Comparison of ENCODE assay signal across 1 cellular context in the genomic region with DNA sequence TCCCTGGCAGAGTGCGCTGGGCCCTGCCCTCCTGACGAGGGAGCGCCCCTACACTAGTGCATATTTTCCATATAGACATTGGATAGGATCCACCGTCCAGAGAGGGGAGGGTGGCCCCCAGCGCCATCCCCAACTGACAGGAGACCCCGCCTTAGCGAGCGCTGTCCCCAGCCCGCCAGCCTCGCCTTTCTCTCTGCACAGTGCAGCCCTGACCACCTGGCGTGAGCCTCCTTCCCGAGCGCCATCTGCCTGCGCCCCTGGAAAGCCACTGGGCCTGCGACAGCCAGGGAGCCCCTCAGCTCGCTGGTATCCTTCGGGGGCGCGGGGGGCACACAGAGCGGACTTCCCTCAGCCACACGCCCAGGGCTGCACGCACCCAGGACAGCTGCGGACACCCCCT.
TF ChIP-seq lines count a peak whose summit lies in the region.

No MANE protein-coding gene starts in this region.

TF ChIP-seq in GM23338, 12 proteins besides CTCF, POLR2A, EP300 and RAD21 (continued from another document):
- TF ChIP-seq, protein P1, sequence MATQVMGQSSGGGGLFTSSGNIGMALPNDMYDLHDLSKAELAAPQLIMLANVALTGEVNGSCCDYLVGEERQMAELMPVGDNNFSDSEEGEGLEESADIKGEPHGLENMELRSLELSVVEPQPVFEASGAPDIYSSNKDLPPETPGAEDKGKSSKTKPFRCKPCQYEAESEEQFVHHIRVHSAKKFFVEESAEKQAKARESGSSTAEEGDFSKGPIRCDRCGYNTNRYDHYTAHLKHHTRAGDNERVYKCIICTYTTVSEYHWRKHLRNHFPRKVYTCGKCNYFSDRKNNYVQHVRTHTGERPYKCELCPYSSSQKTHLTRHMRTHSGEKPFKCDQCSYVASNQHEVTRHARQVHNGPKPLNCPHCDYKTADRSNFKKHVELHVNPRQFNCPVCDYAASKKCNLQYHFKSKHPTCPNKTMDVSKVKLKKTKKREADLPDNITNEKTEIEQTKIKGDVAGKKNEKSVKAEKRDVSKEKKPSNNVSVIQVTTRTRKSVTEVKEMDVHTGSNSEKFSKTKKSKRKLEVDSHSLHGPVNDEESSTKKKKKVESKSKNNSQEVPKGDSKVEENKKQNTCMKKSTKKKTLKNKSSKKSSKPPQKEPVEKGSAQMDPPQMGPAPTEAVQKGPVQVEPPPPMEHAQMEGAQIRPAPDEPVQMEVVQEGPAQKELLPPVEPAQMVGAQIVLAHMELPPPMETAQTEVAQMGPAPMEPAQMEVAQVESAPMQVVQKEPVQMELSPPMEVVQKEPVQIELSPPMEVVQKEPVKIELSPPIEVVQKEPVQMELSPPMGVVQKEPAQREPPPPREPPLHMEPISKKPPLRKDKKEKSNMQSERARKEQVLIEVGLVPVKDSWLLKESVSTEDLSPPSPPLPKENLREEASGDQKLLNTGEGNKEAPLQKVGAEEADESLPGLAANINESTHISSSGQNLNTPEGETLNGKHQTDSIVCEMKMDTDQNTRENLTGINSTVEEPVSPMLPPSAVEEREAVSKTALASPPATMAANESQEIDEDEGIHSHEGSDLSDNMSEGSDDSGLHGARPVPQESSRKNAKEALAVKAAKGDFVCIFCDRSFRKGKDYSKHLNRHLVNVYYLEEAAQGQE (IDR thresholded peaks at IDR 0.05; ENCODE audit: unreplicated experiment), result no peak
